In genomic region chr2:105873281-105873680, GRCh38 we compare ENCODE assay signal across 11 cellular contexts.
DNase-seq lines count a peak whose midpoint lies in the region; ATAC-seq, FAIRE-seq and TF ChIP-seq lines count a peak whose summit lies in the region.
"Had no signal": no experiment of that assay in that cellular context is flagged by ENCODE, and none has a peak within 500 bp of the region (broad histone marks: within the 10 kb centered on the region; RNA-seq: fewer than 3 reads in every experiment).

No MANE protein-coding gene starts in this region.

- no peak overlapping the region for H2AFZ ChIP-seq in GM23338

- H3F3A ChIP-seq in GM23338 (replicated peaks; ENCODE audit: low read depth), result no peaks in the 10 kb centered on the region

- TF ChIP-seq CTCF in GM23338 (conservative IDR thresholded peaks at IDR 0.05; ENCODE audit: low read depth in 2 of 2) (no peak), WTC11 (IDR thresholded peaks at IDR 0.05) (no peak), neural crest cell (conservative IDR thresholded peaks at IDR 0.05) (no peak), lower lobe of right lung (IDR thresholded peaks at IDR 0.05) (no peak)

- peaks cover 2% of the 10 kb centered on the region for H3K27me3 Mint-ChIP-seq in GM23338 (ENCODE audit: insufficient read depth, low read depth, poor library complexity)
- no peaks in the 10 kb centered on the region for H3K27me3 Mint-ChIP-seq in WTC11 (ENCODE audit: low read depth)
- H3K27me3 Mint-ChIP-seq in neural crest cell (ENCODE audit: low read depth), result no peaks in the 10 kb centered on the region

- H3K4me3 Mint-ChIP-seq in GM23338 (no peak overlapping the region), WTC11 (no peak overlapping the region), neural crest cell (no peak overlapping the region)

- CTCF ChIA-PET in WTC11 (lab: Charles Lee), result no interaction called here

- H3K27ac Mint-ChIP-seq in GM23338, result peak overlapping the region; percentile 63
- H3K27ac Mint-ChIP-seq in WTC11, result 0 out of 2 replicates have a peak overlapping the region, but pooled peaks have one; percentile 24
- H3K27ac Mint-ChIP-seq in neural crest cell (ENCODE audit: unreplicated experiment), result peak overlapping the region; percentile 35

- peaks cover 19% of the 10 kb centered on the region for H3K79me2 ChIP-seq in GM23338 (replicated peaks; ENCODE audit: insufficient read depth)

- intact Hi-C loops in lower lobe of right lung (cut with DNase I), result no loop called here

- no peak for DNase-seq in GM23338 (ENCODE audit: low spot score)
- DNase-seq in WTC11 (ENCODE audit: low spot score), result no peak
- DNase-seq in neural crest cell (ENCODE audit: low read depth, low spot score), result no peak
- no peak for DNase-seq in RCC 7860 (ENCODE audit: low spot score)
- DNase-seq in NCI-H2107 treated with DMSO at 0.1 percent for 48 hours (lab: John Stamatoyannopoulos, UW; ENCODE audit: unreplicated experiment), result no peak
- DNase-seq in 8988T, result no peak
- no peak for DNase-seq in lower lobe of right lung
- DNase-seq: mucosa of descending colon, trophoblast cell had no signal

- no peaks in the 10 kb centered on the region for H3K9me3 ChIP-seq in lower lobe of right lung
- H3K9me3 ChIP-seq: ascending aorta, mucosa of descending colon had no signal

- no peaks in the 10 kb centered on the region; the same call in none of the 2 replicates for H4K20me1 ChIP-seq in GM23338 (replicated peaks; ENCODE audit: insufficient read depth)

- no peak overlapping the region for H3K4me2 ChIP-seq in GM23338

- H3K9me2 ChIP-seq in GM23338 (ENCODE audit: insufficient read depth), result no peaks in the 10 kb centered on the region

- H3K27me3 ChIP-seq in GM23338 (ENCODE audit: insufficient read depth) (no peaks in the 10 kb centered on the region), lower lobe of right lung (ENCODE audit: low read depth) (no peaks in the 10 kb centered on the region)
- H3K27me3 ChIP-seq: ascending aorta had no signal

- H3K9me3 Mint-ChIP-seq in GM23338 (no peaks in the 10 kb centered on the region), WTC11 (no peaks in the 10 kb centered on the region), neural crest cell (no peaks in the 10 kb centered on the region)

- H3K36me3 Mint-ChIP-seq in GM23338 (ENCODE audit: low read depth) (0 out of 3 replicates have a peak, but pooled peaks cover 3% of the 10 kb centered on the region), WTC11 (no peaks in the 10 kb centered on the region), neural crest cell (ENCODE audit: low read depth) (peaks cover 11% of the 10 kb centered on the region)

- peaks cover 4% of the 10 kb centered on the region; the same call in 1 of the 2 replicates for H3K4me1 ChIP-seq in GM23338 (ENCODE audit: insufficient read depth)
- peaks cover 17% of the 10 kb centered on the region for H3K4me1 ChIP-seq in lower lobe of right lung

- ATAC-seq in GM18498 (IDR thresholded peaks at IDR 0.05; ENCODE audit: unreplicated experiment) (peak; percentile 11), GM23338 (no peak), WTC11 (no peak), lower lobe of right lung (no peak)

- FAIRE-seq in RCC 7860 (lab: Jason Lieb, UNC), result no peak

- H3K4me1 Mint-ChIP-seq in GM23338 (peaks cover 30% of the 10 kb centered on the region), WTC11 (peaks cover 30% of the 10 kb centered on the region), neural crest cell (peaks cover 35% of the 10 kb centered on the region)

- H3K36me3 ChIP-seq in GM23338 (ENCODE audit: insufficient read depth), result no peaks in the 10 kb centered on the region
- no peaks in the 10 kb centered on the region for H3K36me3 ChIP-seq in lower lobe of right lung
- H3K36me3 ChIP-seq: ascending aorta had no signal

- POLR2A ChIA-PET in WTC11 (lab: Charles Lee), result no interaction called here

- no peak overlapping the region for H3K4me3 ChIP-seq in GM23338
- no peak overlapping the region for H3K4me3 ChIP-seq in lower lobe of right lung
- H3K4me3 ChIP-seq: ascending aorta, mucosa of descending colon had no signal

- H3K27ac ChIP-seq in GM23338 (ENCODE audit: low read depth), result no peak overlapping the region
- H3K27ac ChIP-seq in lower lobe of right lung, result no peak overlapping the region
- H3K27ac ChIP-seq: ascending aorta had no signal

TF ChIP-seq in GM23338, 12 proteins besides CTCF, POLR2A, EP300 and RAD21:
- TF ChIP-seq EZH2 (IDR thresholded peaks at IDR 0.05; ENCODE audit: low read depth, unreplicated experiment), result no peak
- no peak for TF ChIP-seq ETS1 (IDR thresholded peaks at IDR 0.05)
- no peak for TF ChIP-seq ZNF331 (CRISPR knock-in tag; IDR thresholded peaks at IDR 0.05; ENCODE audit: low read depth)
- TF ChIP-seq STAT1 (IDR thresholded peaks at IDR 0.05; ENCODE audit: unreplicated experiment), result no peak
- TF ChIP-seq EZH2phosphoT487 (IDR thresholded peaks at IDR 0.05; ENCODE audit: unreplicated experiment), result no peak
- TF ChIP-seq POLR2AphosphoS5 (IDR thresholded peaks at IDR 0.05; ENCODE audit: low read depth), result no peak
- TF ChIP-seq ZNF114 (CRISPR knock-in tag; IDR thresholded peaks at IDR 0.05), result no peak
- TF ChIP-seq JUNB (IDR thresholded peaks at IDR 0.05; ENCODE audit: unreplicated experiment), result no peak
TF ChIP-seq in GM23338: peak in this region for 0.

TF ChIP-seq in WTC11, 78 proteins besides CTCF, POLR2A, EP300 and RAD21:
- TF ChIP-seq ELF4 (CRISPR knock-in tag; IDR thresholded peaks at IDR 0.05; ENCODE audit: low read depth) (no peak), ZNF219 (CRISPR knock-in tag; IDR thresholded peaks at IDR 0.05; ENCODE audit: borderline replicate concordance) (no peak), USF1 (CRISPR knock-in tag; IDR thresholded peaks at IDR 0.05) (no peak), STAT6 (CRISPR knock-in tag; conservative IDR thresholded peaks at IDR 0.05; ENCODE audit: low read depth) (no peak), ATF1 (CRISPR knock-in tag; IDR thresholded peaks at IDR 0.05) (no peak), MYBL2 (CRISPR knock-in tag; IDR thresholded peaks at IDR 0.05) (no peak), TEAD4 (CRISPR knock-in tag; IDR thresholded peaks at IDR 0.05) (no peak), ZNF263 (CRISPR knock-in tag; IDR thresholded peaks at IDR 0.05; ENCODE audit: low read depth) (no peak), OVOL2 (CRISPR knock-in tag; IDR thresholded peaks at IDR 0.05; ENCODE audit: borderline replicate concordance) (no peak), ZBTB43 (CRISPR knock-in tag; IDR thresholded peaks at IDR 0.05) (no peak), JUN (CRISPR knock-in tag; IDR thresholded peaks at IDR 0.05) (no peak), RORB (CRISPR knock-in tag; IDR thresholded peaks at IDR 0.05) (no peak)
